1 cellular context compared by ENCODE assay signal in the genomic region with DNA sequence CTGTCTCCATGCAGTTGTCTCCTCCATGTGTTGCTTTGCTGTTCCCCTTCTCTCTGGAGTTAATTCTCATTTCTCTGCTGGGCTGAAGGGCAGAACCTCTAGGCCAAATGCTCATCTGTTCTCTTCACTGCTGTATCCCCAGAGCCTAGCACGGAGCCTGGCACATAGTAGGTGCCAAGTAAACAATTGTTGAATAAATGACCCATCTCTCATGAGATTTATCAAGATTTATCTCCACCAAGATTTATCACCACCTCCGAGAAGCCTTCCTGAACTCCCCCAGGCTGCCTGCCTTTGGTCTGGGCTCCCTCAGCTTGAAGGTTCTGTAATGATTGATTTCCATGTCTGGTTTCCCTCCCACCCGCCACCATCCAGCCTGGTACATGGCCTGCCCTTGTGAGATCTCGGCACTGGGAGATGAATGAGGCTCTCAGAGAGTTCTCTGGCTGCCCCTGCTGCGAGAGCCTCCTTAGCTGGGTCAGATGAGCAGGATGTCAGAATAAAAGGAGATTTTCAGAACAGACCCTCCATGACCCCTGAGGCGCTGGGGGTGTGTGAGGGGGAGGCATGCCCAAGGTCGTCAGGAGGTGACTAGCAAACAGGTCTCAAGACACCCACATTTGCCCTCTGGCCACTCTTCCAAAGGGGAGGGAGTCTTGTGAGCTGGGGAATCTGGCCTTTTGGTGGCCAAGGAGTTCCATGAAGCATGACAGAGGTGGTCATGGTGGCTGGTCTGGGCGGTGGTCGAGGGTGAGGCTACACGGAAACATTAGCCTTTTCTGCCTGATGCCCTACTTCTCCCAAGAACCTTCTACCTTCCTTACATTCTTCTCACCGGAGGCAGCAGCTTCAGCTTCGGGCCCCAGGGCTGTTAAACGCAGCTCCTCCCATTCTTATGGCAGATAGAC.
TF ChIP-seq lines count a peak whose summit lies in the region.

No MANE protein-coding gene starts in this region.

TF ChIP-seq in K562, 482 proteins besides CTCF, POLR2A, EP300 and RAD21:
- peak; percentile 94 for TF ChIP-seq ZFP36 (IDR thresholded peaks at IDR 0.05; ENCODE audit: low read depth, low read length, partially characterized antibody)
- TF ChIP-seq ADNP (tag; IDR thresholded peaks at IDR 0.05): no peak
- TF ChIP-seq, protein P1, sequence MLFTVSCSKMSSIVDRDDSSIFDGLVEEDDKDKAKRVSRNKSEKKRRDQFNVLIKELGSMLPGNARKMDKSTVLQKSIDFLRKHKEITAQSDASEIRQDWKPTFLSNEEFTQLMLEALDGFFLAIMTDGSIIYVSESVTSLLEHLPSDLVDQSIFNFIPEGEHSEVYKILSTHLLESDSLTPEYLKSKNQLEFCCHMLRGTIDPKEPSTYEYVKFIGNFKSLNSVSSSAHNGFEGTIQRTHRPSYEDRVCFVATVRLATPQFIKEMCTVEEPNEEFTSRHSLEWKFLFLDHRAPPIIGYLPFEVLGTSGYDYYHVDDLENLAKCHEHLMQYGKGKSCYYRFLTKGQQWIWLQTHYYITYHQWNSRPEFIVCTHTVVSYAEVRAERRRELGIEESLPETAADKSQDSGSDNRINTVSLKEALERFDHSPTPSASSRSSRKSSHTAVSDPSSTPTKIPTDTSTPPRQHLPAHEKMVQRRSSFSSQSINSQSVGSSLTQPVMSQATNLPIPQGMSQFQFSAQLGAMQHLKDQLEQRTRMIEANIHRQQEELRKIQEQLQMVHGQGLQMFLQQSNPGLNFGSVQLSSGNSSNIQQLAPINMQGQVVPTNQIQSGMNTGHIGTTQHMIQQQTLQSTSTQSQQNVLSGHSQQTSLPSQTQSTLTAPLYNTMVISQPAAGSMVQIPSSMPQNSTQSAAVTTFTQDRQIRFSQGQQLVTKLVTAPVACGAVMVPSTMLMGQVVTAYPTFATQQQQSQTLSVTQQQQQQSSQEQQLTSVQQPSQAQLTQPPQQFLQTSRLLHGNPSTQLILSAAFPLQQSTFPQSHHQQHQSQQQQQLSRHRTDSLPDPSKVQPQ (CRISPR knock-in tag; IDR thresholded peaks at IDR 0.05; ENCODE audit: borderline replicate concordance): no peak
- TF ChIP-seq RBM25 (IDR thresholded peaks at IDR 0.05; ENCODE audit: low read depth, low read length, severe bottlenecking): peak; percentile 33
- TF ChIP-seq IFI16 (CRISPR knock-in tag; IDR thresholded peaks at IDR 0.05): no peak
- 0 out of 2 replicates have a peak, but pooled peaks have one; percentile 15 for TF ChIP-seq BCOR (IDR thresholded peaks at IDR 0.05)
- TF ChIP-seq ZKSCAN1 (IDR thresholded peaks at IDR 0.05; ENCODE audit: low read depth, low read length): peak; percentile 86
- 0 out of 4 replicates have a peak, but pooled peaks of 1 of the 2 experiments have one; percentile 35 for TF ChIP-seq KDM1A (IDR thresholded peaks at IDR 0.05)
- peak; percentile 14 for TF ChIP-seq KDM5B (IDR thresholded peaks at IDR 0.05; ENCODE audit: insufficient replicate concordance, low read depth, low read length)
- TF ChIP-seq RCOR1 (IDR thresholded peaks at IDR 0.05; ENCODE audit: borderline replicate concordance in 1 of 2, low read depth in 2 of 2, low read length in 2 of 2): 0 out of 4 replicates have a peak, but pooled peaks of 1 of the 2 experiments have one; percentile 27
